In the genomic region with DNA sequence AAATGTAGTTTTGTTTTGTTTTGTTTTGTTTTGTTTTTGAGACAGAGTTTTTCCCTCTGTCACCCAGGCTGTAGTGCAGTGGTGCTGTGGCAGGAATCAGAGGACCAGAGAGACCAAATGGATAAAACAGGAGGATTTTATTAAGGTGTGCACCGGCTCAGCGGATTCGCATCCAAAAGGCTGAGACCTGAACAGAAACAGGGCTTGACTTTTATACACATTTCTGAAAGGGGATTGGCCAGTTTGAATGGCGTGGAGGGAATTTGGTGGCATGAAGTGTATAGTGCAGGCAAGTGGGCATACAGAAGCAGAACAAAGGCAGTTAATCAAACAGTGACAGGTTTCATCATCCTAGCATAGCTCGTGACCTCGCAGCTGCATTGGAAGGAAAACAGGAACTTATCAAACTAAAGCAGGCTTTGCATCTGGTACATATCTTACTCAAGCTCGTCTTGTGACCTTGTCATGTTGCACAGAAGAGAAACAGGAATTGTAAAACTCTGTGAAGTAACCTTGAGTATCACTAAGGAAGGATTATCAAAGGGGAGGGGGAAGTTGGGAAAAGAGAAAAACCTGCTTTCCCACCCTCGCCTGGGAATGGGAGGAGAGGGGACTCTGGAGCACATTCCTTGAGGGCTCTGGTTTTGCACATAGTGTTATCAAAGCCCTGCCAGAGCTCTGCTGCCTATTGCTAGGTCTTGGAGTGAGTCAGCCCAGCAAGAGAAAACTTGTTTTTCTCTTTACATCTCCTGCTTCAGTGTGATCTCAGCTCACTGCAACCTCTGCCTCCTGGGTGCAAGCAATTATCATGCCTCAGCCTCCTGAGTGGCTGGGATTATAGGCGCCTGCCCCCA, we compare ENCODE assay signal across 8 cellular contexts. TPM values are rescaled to one million over a fixed set of nuclear protein-coding genes. Genes with fewer than 3 reads are reported as not detected.
A peak's percentile ranks its signal among the peaks of the same experiment; 100 is the strongest.
DNase-seq lines count a peak whose midpoint lies in the region; TF ChIP-seq lines count a peak whose summit lies in the region.

No MANE protein-coding gene starts in this region.

- no peaks in the 10 kb centered on the region for H3K27me3 ChIP-seq in CD8-positive, alpha-beta memory T cell (ENCODE audit: insufficient read depth, low read length, poor library complexity, severe bottlenecking)
- H3K27me3 ChIP-seq in esophagus muscularis mucosa: no peaks in the 10 kb centered on the region

- no peaks in the 10 kb centered on the region for H3K36me3 ChIP-seq in CD8-positive, alpha-beta memory T cell (ENCODE audit: insufficient read depth, low read length)
- peaks cover 0 to 19% (median 4%) of the 10 kb centered on the region in 4 donors for H3K36me3 ChIP-seq in esophagus muscularis mucosa

- H3K4me1 ChIP-seq in CD8-positive, alpha-beta memory T cell (ENCODE audit: insufficient read depth, low read length): no peaks in the 10 kb centered on the region
- peaks cover 10 to 27% (median 20%) of the 10 kb centered on the region in 4 donors for H3K4me1 ChIP-seq in esophagus muscularis mucosa

- CTCF ChIA-PET in CD8-positive, alpha-beta memory T cell (lab: Charles Lee): interaction anchor here (0.9 kb wide), 1 partner anchor 17 kb away, joined by 3 read pairs; no protein-coding TSS in a partner anchor

- H3K36me3 Mint-ChIP-seq in CD8-positive, alpha-beta memory T cell: peaks cover 0 to 12% (median 0%) of the 10 kb centered on the region in 3 donors
- peaks cover 3% of the 10 kb centered on the region for H3K36me3 Mint-ChIP-seq in neural crest cell (ENCODE audit: low read depth)

- no peak overlapping the region for H3K27ac Mint-ChIP-seq in CD8-positive, alpha-beta memory T cell
- peak overlapping the region; percentile 88 for H3K27ac Mint-ChIP-seq in neural crest cell (ENCODE audit: unreplicated experiment)

- TF ChIP-seq CTCF in esophagus muscularis mucosa (IDR thresholded peaks at IDR 0.05) (no peak), neural crest cell (conservative IDR thresholded peaks at IDR 0.05) (no peak)

- H3K4me3 ChIP-seq in CD8-positive, alpha-beta memory T cell (ENCODE audit: low read length): no peak overlapping the region
- H3K4me3 ChIP-seq in esophagus muscularis mucosa: peak overlapping the region in 1 of 4 donors; percentile 1

- H3K4me3 Mint-ChIP-seq in CD8-positive, alpha-beta memory T cell: no peak overlapping the region
- H3K4me3 Mint-ChIP-seq in neural crest cell: no peak overlapping the region

- no peak for TF ChIP-seq POLR2A in esophagus muscularis mucosa (IDR thresholded peaks at IDR 0.05; ENCODE audit: low read depth)

- H3K27me3 Mint-ChIP-seq in CD8-positive, alpha-beta memory T cell: peaks cover 10 to 11% of the 10 kb centered on the region in 2 donors
- H3K27me3 Mint-ChIP-seq in neural crest cell (ENCODE audit: low read depth): no peaks in the 10 kb centered on the region

- POLR2A ChIA-PET in CD8-positive, alpha-beta memory T cell (lab: Charles Lee): interaction anchor here (0.5 kb wide), 2 partner anchors 26 to 328 kb away, joined by 3 to 4 read pairs; no protein-coding TSS in a partner anchor

- 59% methylated on average over 9 of the region's 9 CpGs for WGBS in esophagus muscularis mucosa

- H3K4me1 Mint-ChIP-seq in CD8-positive, alpha-beta memory T cell: no peaks in the 10 kb centered on the region
- H3K4me1 Mint-ChIP-seq in neural crest cell: peaks cover 6% of the 10 kb centered on the region

- no peak for DNase-seq in CD8-positive, alpha-beta memory T cell
- DNase-seq in OCI-M2 (lab: John Stamatoyannopoulos, UW; ENCODE audit: unreplicated experiment) (peak; percentile 84), esophagus muscularis mucosa (ENCODE audit: extremely low spot score) (peak; percentile 93), neural crest cell (ENCODE audit: low read depth, low spot score) (no peak), dedifferentiated amniotic fluid mesenchymal stem cell (ENCODE audit: extremely low spot score) (no peak), amniotic stem cell (lab: John Stamatoyannopoulos, UW) (no peak)
- DNase-seq in activated CD4-positive, alpha-beta T cell treated with anti-CD3 and anti-CD28 coated beads, Interleukin-2, amount 50 U/mL, for 4 hours: no peak
- no peak for DNase-seq in stimulated activated naive CD4-positive, alpha-beta T cell treated with Interleukin-2 at 50 U/mL for 16 hours (lab: John Stamatoyannopoulos, UW)

- intact Hi-C loops in esophagus muscularis mucosa (cut with DNase I): no loop called here

- H3K9me3 Mint-ChIP-seq in CD8-positive, alpha-beta memory T cell: peaks cover 0 to 25% (median 18%) of the 10 kb centered on the region in 5 donors
- peaks cover 3% of the 10 kb centered on the region for H3K9me3 Mint-ChIP-seq in neural crest cell

- no peak for TF ChIP-seq EP300 in esophagus muscularis mucosa (IDR thresholded peaks at IDR 0.05)

- H3K9me3 ChIP-seq in CD8-positive, alpha-beta memory T cell (ENCODE audit: low read length): no peaks in the 10 kb centered on the region
- H3K9me3 ChIP-seq in esophagus muscularis mucosa: peaks cover 0 to 8% (median 3%) of the 10 kb centered on the region in 4 donors

- H3K27ac ChIP-seq in CD8-positive, alpha-beta memory T cell (ENCODE audit: low read depth, low read length): peak overlapping the region; percentile 61
- peak overlapping the region; percentile 68 to 83 (median 74) for H3K27ac ChIP-seq in esophagus muscularis mucosa (replicated peaks in 1 of 4)

RNA-seq across cellular contexts. Expression of gene C3orf62, which starts 38.5 kb away (rescaled TPM):
- 1 to 10 TPM; 6.1 to 6.6 TPM for total RNA-seq in CD8-positive, alpha-beta memory T cell
- polyA plus RNA-seq in CD8-positive, alpha-beta memory T cell: 1.8 TPM
- total RNA-seq in esophagus muscularis mucosa (1 to 10 TPM; 3.1 to 8.7 (median 5.8) TPM), neural crest cell (9.2 and 9.8 TPM in 2 replicates)

Comparison
In these comparisons a context has a peak if more than half of its experiments do, and no peak if none do; other contexts are left out.
1. DNase-seq: peak in OCI-M2 (single experiment) and esophagus muscularis mucosa (single experiment); none in CD8-positive, alpha-beta memory T cell (0 of 5), neural crest cell (single experiment), dedifferentiated amniotic fluid mesenchymal stem cell (single experiment), activated CD4-positive, alpha-beta T cell treated with anti-CD3 and anti-CD28 coated beads, Interleukin-2, amount 50 U/mL, for 4 hours (0 of 2), amniotic stem cell (single experiment) and stimulated activated naive CD4-positive, alpha-beta T cell treated with Interleukin-2 at 50 U/mL for 16 hours (single experiment).